In the genomic region with DNA sequence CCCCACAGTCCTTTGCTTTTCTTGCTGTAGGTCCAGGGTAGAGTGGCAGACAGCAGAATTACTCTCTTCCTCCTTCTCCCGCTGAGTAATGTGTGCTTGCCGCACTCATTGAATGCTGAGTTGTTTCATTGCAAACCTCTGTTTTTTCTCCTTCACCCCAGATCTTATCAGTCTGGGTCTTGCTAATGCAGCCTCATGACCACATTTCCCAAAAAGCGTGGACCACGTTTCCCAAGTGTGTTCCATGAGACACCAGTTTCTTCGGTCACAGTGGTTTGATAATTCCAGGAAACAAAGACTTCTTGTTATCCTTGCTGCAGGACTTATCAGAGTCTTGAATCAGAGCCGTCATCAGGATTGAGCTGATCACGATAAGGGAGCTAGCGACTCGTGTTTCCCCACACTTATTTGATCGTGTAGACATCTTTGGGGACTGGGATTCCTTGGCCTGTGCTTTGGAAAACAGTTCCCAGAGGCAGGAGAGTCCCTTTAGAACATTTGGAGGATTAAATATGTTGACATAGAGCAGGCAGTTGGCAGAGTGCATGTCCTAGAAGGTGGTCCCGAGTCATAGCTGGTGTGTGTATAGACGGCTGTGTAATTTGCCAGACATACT, we compare ENCODE assay signal across 9 cellular contexts. TPM values are rescaled to one million over a fixed set of nuclear protein-coding genes. Genes with fewer than 3 reads are reported as not detected.
DNase-seq lines count a peak whose midpoint lies in the region; ATAC-seq, FAIRE-seq and TF ChIP-seq lines count a peak whose summit lies in the region.
"Had no signal": no experiment of that assay in that cellular context is flagged by ENCODE, and none has a peak within 500 bp of the region (broad histone marks: within the 10 kb centered on the region; RNA-seq: fewer than 3 reads in every experiment).

No MANE protein-coding gene starts in this region.

- no peak for DNase-seq in adipocyte (ENCODE audit: low read depth)
- no peak for DNase-seq in naive thymus-derived CD8-positive, alpha-beta T cell
- no peak for DNase-seq in GM19239 (ENCODE audit: insufficient read length, low spot score)
- DNase-seq in NCI-H2029 (lab: John Stamatoyannopoulos, UW): no peak
- no peak for DNase-seq in NCI-H345 treated with DMSO at 0.1 percent for 48 hours (lab: John Stamatoyannopoulos, UW; ENCODE audit: unreplicated experiment)
- DNase-seq: activated CD8-positive, alpha-beta memory T cell treated with anti-CD3 and anti-CD28 coated beads, Interleukin-2, amount 50 U/mL, for 4 hours; midbrain; stimulated activated CD4-positive, alpha-beta T cell treated with anti-CD3 and anti-CD28 coated beads, Interleukin-2, amount 100 ng/mL, for 24 hours had no signal

- peaks cover 0 to 51% (median 8%) of the 10 kb centered on the region in 3 donors for H3K36me3 Mint-ChIP-seq in naive thymus-derived CD8-positive, alpha-beta T cell

- peak overlapping the region in 8 of 10 donors; percentile 8 to 96 (median 77) for H3K27ac Mint-ChIP-seq in naive thymus-derived CD8-positive, alpha-beta T cell

- no peak for TF ChIP-seq CTCF in HEK293 (tag by site-specific recombination; IDR thresholded peaks at IDR 0.05)

- H3K4me1 ChIP-seq in HEK293 (ENCODE audit: control insufficient read depth, insufficient read depth, low read length) (no peaks in the 10 kb centered on the region), adipocyte (ENCODE audit: control insufficient read depth, insufficient read depth, low read length) (peaks cover 25% of the 10 kb centered on the region)

- H3K36me3 ChIP-seq in HEK293 (ENCODE audit: control insufficient read depth in 2 of 2, insufficient read depth in 1 of 2, low read length in 2 of 2) (peaks cover 0 to 45% of the 10 kb centered on the region in 2 experiments; a peak in 2 of 3 replicates), adipocyte (ENCODE audit: control insufficient read depth, insufficient read depth, low read length, severe bottlenecking) (peaks cover 22% of the 10 kb centered on the region)

- CTCF ChIA-PET in HEK293 (lab: Yijun Ruan, JAX): interaction anchor here (0.6 to 0.7 kb wide), 3 partner anchors 11 to 1672 kb away, joined by 3 read pairs; no protein-coding TSS in a partner anchor

- POLR2A ChIA-PET in HEK293 (lab: Yijun Ruan, JAX): no interaction called here
- POLR2A ChIA-PET in naive thymus-derived CD8-positive, alpha-beta T cell (lab: Charles Lee): interaction anchor here (0.8 to 2.4 kb wide), 3 partner anchors 12 to 57 kb away, joined by 3 to 8 read pairs (median 4); partner anchors contain the start of gene SPOUT1

- no peaks in the 10 kb centered on the region for H3K27me3 ChIP-seq in adipocyte (replicated peaks; ENCODE audit: control insufficient read depth, insufficient read depth, low read length)

- no peak overlapping the region for H3K27ac ChIP-seq in HEK293 (ENCODE audit: extremely low read depth, low read depth, low read length)

- peaks cover 37 to 77% (median 65%) of the 10 kb centered on the region in 4 donors for H3K4me1 Mint-ChIP-seq in naive thymus-derived CD8-positive, alpha-beta T cell

- H3K9me3 ChIP-seq in HEK293 (ENCODE audit: control insufficient read depth, insufficient read depth, low read depth, low read length) (no peaks in the 10 kb centered on the region), adipocyte (ENCODE audit: control insufficient read depth, low read length) (no peaks in the 10 kb centered on the region)

- H3K4me3 Mint-ChIP-seq in naive thymus-derived CD8-positive, alpha-beta T cell: peak overlapping the region in 5 of 10 donors; percentile 29 to 95 (median 42)

- ATAC-seq in naive thymus-derived CD8-positive, alpha-beta T cell: no peak

- H3K4me3 ChIP-seq in HEK293 (ENCODE audit: low read depth, low read length) (no peak overlapping the region), adipocyte (ENCODE audit: low read length) (no peak overlapping the region)

- no peaks in the 10 kb centered on the region for H3K9me3 Mint-ChIP-seq in naive thymus-derived CD8-positive, alpha-beta T cell

- H3K27me3 Mint-ChIP-seq in naive thymus-derived CD8-positive, alpha-beta T cell: no peaks in the 10 kb centered on the region

- no peak for FAIRE-seq in GM19239 (lab: Jason Lieb, UNC)

- H3K9ac ChIP-seq in adipocyte (ENCODE audit: low read length): peak overlapping the region; percentile 9

TF ChIP-seq in HEK293, 187 proteins besides CTCF, POLR2A, EP300 and RAD21:
- TF ChIP-seq ZBTB6 (tag by site-specific recombination; IDR thresholded peaks at IDR 0.05) (no peak), ZNF239 (tag by site-specific recombination; IDR thresholded peaks at IDR 0.05) (peak; percentile 99)

RNA-seq across cellular contexts. Expression of gene LRRC8A, which starts 4.4 kb away (rescaled TPM):
- 10 to 100 TPM; 27.5 to 29.4 TPM for total RNA-seq in naive thymus-derived CD8-positive, alpha-beta T cell
- polyA plus RNA-seq in naive thymus-derived CD8-positive, alpha-beta T cell: 10 to 100 TPM; 17.4 to 36.7 (median 22.1) TPM

RNA-seq across cellular contexts. Expression of gene KYAT1, which starts 4.6 kb away (rescaled TPM):
- total RNA-seq in naive thymus-derived CD8-positive, alpha-beta T cell: 10 to 100 TPM; 15.1 to 15.9 TPM
- 10 to 100 TPM in 2 of 3 donors, 1 to 10 TPM in 1; 9.3 to 10.8 (median 10.4) TPM for polyA plus RNA-seq in naive thymus-derived CD8-positive, alpha-beta T cell

RNA-seq across cellular contexts. Expression of gene PHYHD1, which starts 34.5 kb away (rescaled TPM):
- total RNA-seq in naive thymus-derived CD8-positive, alpha-beta T cell: 1 to 10 TPM; 6.9 to 8.2 TPM
- polyA plus RNA-seq in naive thymus-derived CD8-positive, alpha-beta T cell: 1 to 10 TPM; 2.6 to 7.4 (median 6.2) TPM

RNA-seq across cellular contexts. Expression of gene SPOUT1, which starts 56.7 kb away (rescaled TPM):
- 10 to 100 TPM; 60.4 to 67.1 TPM for total RNA-seq in naive thymus-derived CD8-positive, alpha-beta T cell
- polyA plus RNA-seq in naive thymus-derived CD8-positive, alpha-beta T cell: 10 to 100 TPM; 46.7 to 55.6 (median 50.0) TPM
